In genomic region chr6:162825597-162825996, GRCh38 we compare ENCODE assay signal across 22 cellular contexts.
"Had no signal": no experiment of that assay in that cellular context is flagged by ENCODE, and none has a peak within 500 bp of the region (broad histone marks: within the 10 kb centered on the region; RNA-seq: fewer than 3 reads in every experiment).

No MANE protein-coding gene starts in this region.

- ATAC-seq: activated T-cell treated with anti-CD3 and anti-CD28 coated beads, Interleukin-2, amount 50 U/mL, for 72 hours; gastroesophageal sphincter; heart left ventricle; left ventricle myocardium superior; mucosa of descending colon; right cardiac atrium; stimulated activated naive CD8-positive, alpha-beta T cell treated with anti-CD3 and anti-CD28 coated beads, Interleukin-15, amount 100 ng/mL, for 72 hours had no signal

- H3K36me3 ChIP-seq: brain microvascular endothelial cell, esophagus muscularis mucosa, gastroesophageal sphincter, heart left ventricle, prostate gland, suprapubic skin, transverse colon, vagina had no signal

- DNase-seq: activated CD4-positive, alpha-beta T cell treated with anti-CD3 and anti-CD28 coated beads, Interleukin-2, amount 50 U/mL, for 1 hour; activated CD4-positive, CD25-positive, alpha-beta regulatory T cell treated with anti-CD3 and anti-CD28 coated beads, Interleukin-2, amount 50 U/mL, for 72 hours; activated CD8-positive, alpha-beta memory T cell treated with anti-CD3 and anti-CD28 coated beads for 24 hours; activated effector memory CD4-positive, alpha-beta T cell treated with anti-CD3 and anti-CD28 coated beads, Interleukin-2, amount 50 U/mL, for 16 hours; activated naive CD4-positive, alpha-beta T cell treated with anti-CD3 and anti-CD28 coated beads, Interleukin-2, amount 50 U/mL, for 16 hours; activated T-cell treated with anti-CD3 and anti-CD28 coated beads, Interleukin-2, amount 50 U/mL, for 72 hours; aorta; brain microvascular endothelial cell; cortex of kidney; effector CD4-positive, alpha-beta T cell; heart left ventricle; left ventricle myocardium superior; mucosa of descending colon; naive B cell; right cardiac atrium; stimulated activated naive CD8-positive, alpha-beta T cell treated with anti-CD3 and anti-CD28 coated beads, Interleukin-15, amount 100 ng/mL, for 72 hours; transverse colon had no signal

- H3K27ac ChIP-seq: brain microvascular endothelial cell, esophagus muscularis mucosa, gastroesophageal sphincter, heart left ventricle, prostate gland, suprapubic skin, transverse colon, vagina had no signal

- H3K9me3 ChIP-seq: esophagus muscularis mucosa, gastroesophageal sphincter, heart left ventricle, mucosa of descending colon, prostate gland, suprapubic skin, transverse colon, vagina had no signal

- H3K4me1 ChIP-seq: esophagus muscularis mucosa, gastroesophageal sphincter, heart left ventricle, prostate gland, suprapubic skin, transverse colon, vagina had no signal

- H3K27me3 ChIP-seq: brain microvascular endothelial cell, esophagus muscularis mucosa, gastroesophageal sphincter, heart left ventricle, suprapubic skin, transverse colon, vagina had no signal

- H3K4me3 ChIP-seq: esophagus muscularis mucosa, gastroesophageal sphincter, heart left ventricle, mucosa of descending colon, prostate gland, suprapubic skin, transverse colon, vagina had no signal
